In the genomic region with DNA sequence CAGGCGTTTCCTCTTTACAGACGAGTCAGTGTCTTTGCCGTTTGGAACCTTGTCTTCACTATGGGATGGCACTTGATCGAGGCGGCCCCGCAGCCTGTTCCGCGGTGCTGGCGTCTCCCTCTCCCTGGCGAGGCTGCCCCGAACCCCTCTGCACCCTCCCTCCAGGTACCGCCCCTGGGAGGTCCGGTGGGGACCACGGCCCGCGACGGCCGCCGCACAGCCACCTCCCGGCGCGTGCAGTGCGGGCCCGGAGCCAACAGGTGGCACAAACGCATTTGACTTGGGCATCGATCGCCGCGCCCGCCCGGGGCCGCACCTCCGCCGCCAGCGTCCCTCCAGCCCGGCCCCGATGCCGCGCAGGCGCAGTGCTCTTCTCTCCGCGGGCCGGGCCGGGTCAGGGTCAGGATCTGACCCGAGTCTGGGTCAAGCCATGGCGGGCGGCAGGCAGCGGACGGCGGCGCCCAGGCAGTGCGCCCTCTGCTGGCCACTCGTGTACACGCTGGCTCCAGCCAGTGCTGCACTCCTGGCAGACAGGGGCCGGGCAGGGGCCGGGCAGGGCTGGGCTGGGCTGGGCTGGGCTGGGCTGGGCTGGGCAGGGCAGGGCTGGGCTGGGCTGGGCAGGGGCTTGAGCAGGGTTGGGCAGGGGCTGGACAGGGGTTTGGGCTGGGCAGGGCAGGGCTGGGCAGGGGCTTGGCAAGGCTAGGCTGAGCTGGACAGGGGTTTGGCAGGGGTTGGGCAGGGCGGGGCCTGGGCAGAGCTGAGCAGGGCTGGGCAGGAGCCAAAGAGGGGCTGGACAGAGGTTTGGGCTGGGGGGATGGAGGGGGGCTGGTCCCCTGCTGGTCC, we compare ENCODE assay signal across 8 cellular contexts.
DNase-seq lines count a peak whose midpoint lies in the region; ATAC-seq lines count a peak whose summit lies in the region.

No MANE protein-coding gene starts in this region.

- H3K27me3 Mint-ChIP-seq in activated CD8-positive, alpha-beta memory T cell treated with anti-CD3 and anti-CD28 coated beads, Interleukin-2, amount 10 ng/mL, durations not matched to agents 7 days and 5 days, result peaks cover 29% of the 10 kb centered on the region
- H3K27me3 Mint-ChIP-seq in stimulated activated memory B cell treated with anti-CD40 and anti-IgM and Interleukin-4, amounts not matched to agents 10 μg/mL and 1 μg/mL and 100 μg/mL, for 72 hours, result peaks cover 57% of the 10 kb centered on the region

- H3K9me3 Mint-ChIP-seq in activated CD8-positive, alpha-beta memory T cell treated with anti-CD3 and anti-CD28 coated beads, Interleukin-2, amount 10 ng/mL, durations not matched to agents 7 days and 5 days (ENCODE audit: low read depth), result no peaks in the 10 kb centered on the region
- no peaks in the 10 kb centered on the region for H3K9me3 Mint-ChIP-seq in stimulated activated memory B cell treated with anti-CD40 and anti-IgM and Interleukin-4, amounts not matched to agents 10 μg/mL and 1 μg/mL and 100 μg/mL, for 72 hours

- peak overlapping the region; percentile 56 for H3K4me3 Mint-ChIP-seq in activated CD8-positive, alpha-beta memory T cell treated with anti-CD3 and anti-CD28 coated beads, Interleukin-2, amount 10 ng/mL, durations not matched to agents 7 days and 5 days
- peak overlapping the region; percentile 83 for H3K4me3 Mint-ChIP-seq in stimulated activated memory B cell treated with anti-CD40 and anti-IgM and Interleukin-4, amounts not matched to agents 10 μg/mL and 1 μg/mL and 100 μg/mL, for 72 hours

- H3K27ac ChIP-seq in epithelial cell of prostate, result peak overlapping the region; percentile 28

- DNase-seq in AG08395 (ENCODE audit: low spot score) (peak; percentile 78), NCI-H524 (lab: John Stamatoyannopoulos, UW) (peak; percentile 60 to 78), epithelial cell of prostate (ENCODE audit: low read depth, low spot score) (no peak), myocyte (ENCODE audit: low read depth) (peak; percentile 40)
- peak; percentile 64 for DNase-seq in activated CD8-positive, alpha-beta memory T cell treated with anti-CD3 and anti-CD28 coated beads, Interleukin-2, amount 10 ng/mL, durations not matched to agents 7 days and 5 days

- H3K4me1 Mint-ChIP-seq in activated CD8-positive, alpha-beta memory T cell treated with anti-CD3 and anti-CD28 coated beads, Interleukin-2, amount 10 ng/mL, durations not matched to agents 7 days and 5 days, result no peaks in the 10 kb centered on the region
- no peaks in the 10 kb centered on the region for H3K4me1 Mint-ChIP-seq in stimulated activated memory B cell treated with anti-CD40 and anti-IgM and Interleukin-4, amounts not matched to agents 10 μg/mL and 1 μg/mL and 100 μg/mL, for 72 hours

- peak; percentile 94 for ATAC-seq in GM18868 (IDR thresholded peaks at IDR 0.05; ENCODE audit: unreplicated experiment)
- peak; percentile 91 for ATAC-seq in HG03103 (IDR thresholded peaks at IDR 0.05; ENCODE audit: low read depth, unreplicated experiment)
- ATAC-seq in activated CD8-positive, alpha-beta memory T cell treated with anti-CD3 and anti-CD28 coated beads, Interleukin-2, amount 10 ng/mL, durations not matched to agents 7 days and 5 days, result peak; percentile 94
- ATAC-seq in stimulated activated memory B cell treated with anti-CD40 and anti-IgM and Interleukin-4, amounts not matched to agents 10 μg/mL and 1 μg/mL and 100 μg/mL, for 72 hours, result peak; percentile 88

- no peaks in the 10 kb centered on the region for H3K36me3 Mint-ChIP-seq in activated CD8-positive, alpha-beta memory T cell treated with anti-CD3 and anti-CD28 coated beads, Interleukin-2, amount 10 ng/mL, durations not matched to agents 7 days and 5 days
- no peaks in the 10 kb centered on the region for H3K36me3 Mint-ChIP-seq in stimulated activated memory B cell treated with anti-CD40 and anti-IgM and Interleukin-4, amounts not matched to agents 10 μg/mL and 1 μg/mL and 100 μg/mL, for 72 hours

- CTCF ChIA-PET in activated CD8-positive, alpha-beta memory T cell treated with anti-CD3 and anti-CD28 coated beads, Interleukin-2, amount 10 ng/mL, durations not matched to agents 7 days and 5 days (lab: Charles Lee), result no interaction called here

- no peak overlapping the region for H3K27ac Mint-ChIP-seq in activated CD8-positive, alpha-beta memory T cell treated with anti-CD3 and anti-CD28 coated beads, Interleukin-2, amount 10 ng/mL, durations not matched to agents 7 days and 5 days
- H3K27ac Mint-ChIP-seq in stimulated activated memory B cell treated with anti-CD40 and anti-IgM and Interleukin-4, amounts not matched to agents 10 μg/mL and 1 μg/mL and 100 μg/mL, for 72 hours, result no peak overlapping the region
